Comparison of ENCODE assay signal across 8 cellular contexts in genomic region chr5:112709416-112709815, GRCh38. TPM values are rescaled to one million over a fixed set of nuclear protein-coding genes. Genes with fewer than 3 reads are reported as not detected.
DNase-seq lines count a peak whose midpoint lies in the region; ATAC-seq and TF ChIP-seq lines count a peak whose summit lies in the region.
"Had no signal": no experiment of that assay in that cellular context is flagged by ENCODE, and none has a peak within 500 bp of the region (broad histone marks: within the 10 kb centered on the region; RNA-seq: fewer than 3 reads in every experiment).

No MANE protein-coding gene starts in this region.

- BruUV-seq in Caco-2 (replicated peaks; lab: Mats Ljungman, UMichigan): no TSS peak

- H3K9me3 ChIP-seq in Caco-2 (no peaks in the 10 kb centered on the region), Karpas-422 (ENCODE audit: low read length) (no peaks in the 10 kb centered on the region), neuron (ENCODE audit: low read length) (no peaks in the 10 kb centered on the region), SJCRH30 (replicated peaks) (no peaks in the 10 kb centered on the region)

- H3K4me3 ChIP-seq in Caco-2 (ENCODE audit: low read depth, low read length) (no peak overlapping the region), Karpas-422 (ENCODE audit: low read length) (peak overlapping the region; percentile 76), dorsolateral prefrontal cortex (peak overlapping the region in 57 of 59 donors; percentile 2 to 100 (median 94)), neuron (ENCODE audit: low read length) (peak overlapping the region; percentile 76), SJCRH30 (no peak overlapping the region)

- H3K27me3 ChIP-seq in Caco-2 (replicated peaks; ENCODE audit: control insufficient read depth, insufficient read depth, low read length) (no peaks in the 10 kb centered on the region), Karpas-422 (ENCODE audit: low read length) (no peaks in the 10 kb centered on the region), dorsolateral prefrontal cortex (no peaks in the 10 kb centered on the region), neuron (ENCODE audit: insufficient read depth, low read length) (no peaks in the 10 kb centered on the region), SJCRH30 (no peaks in the 10 kb centered on the region)

- peak overlapping the region; percentile 74 for H3K4me2 ChIP-seq in Karpas-422 (ENCODE audit: low read depth, low read length, poor library complexity, severe bottlenecking)

- no peak overlapping the region for H2AFZ ChIP-seq in Karpas-422 (ENCODE audit: low read length)
- H2AFZ ChIP-seq in neuron (ENCODE audit: low read depth, low read length): no peak overlapping the region

- TF ChIP-seq POLR2A in GM18505 (IDR thresholded peaks at IDR 0.05; ENCODE audit: borderline replicate concordance, extremely low read depth, insufficient read depth, insufficient read length): no peak

- no peaks in the 10 kb centered on the region for H3K27me3 Mint-ChIP-seq in Caco-2 (ENCODE audit: insufficient read depth, unreplicated experiment)

- no peak for ATAC-seq in GM18505 (IDR thresholded peaks at IDR 0.05; ENCODE audit: unreplicated experiment)

- peak overlapping the region; percentile 93 for H3K9ac ChIP-seq in Karpas-422 (ENCODE audit: low read length)

- H3K9me2 ChIP-seq in Karpas-422 (replicated peaks; ENCODE audit: insufficient read depth, low read length): no peaks in the 10 kb centered on the region

- H3K4me1 Mint-ChIP-seq in Caco-2 (ENCODE audit: low read depth, unreplicated experiment): peaks cover 33% of the 10 kb centered on the region

- H3K27ac Mint-ChIP-seq in Caco-2 (ENCODE audit: unreplicated experiment): no peak overlapping the region

- H3K36me3 ChIP-seq in Caco-2 (ENCODE audit: control insufficient read depth, insufficient read depth, low read length) (no peaks in the 10 kb centered on the region), Karpas-422 (ENCODE audit: insufficient read depth, low read length) (peaks cover 28% of the 10 kb centered on the region), neuron (ENCODE audit: insufficient read depth, low read length) (peaks cover 5% of the 10 kb centered on the region), SJCRH30 (no peaks in the 10 kb centered on the region)

- no peaks in the 10 kb centered on the region for H3K9me3 Mint-ChIP-seq in Caco-2 (ENCODE audit: unreplicated experiment)

- DNase-seq in Caco-2: no peak
- no peak for DNase-seq in Karpas-422
- DNase-seq in dorsolateral prefrontal cortex: no peak
- DNase-seq in MV-4-11 (lab: John Stamatoyannopoulos, UW): no peak
- DNase-seq in SJCRH30: no peak
- DNase-seq: WERI-Rb-1 had no signal

- H3K36me3 Mint-ChIP-seq in Caco-2 (ENCODE audit: insufficient read depth, unreplicated experiment): peaks cover 16% of the 10 kb centered on the region

- intact Hi-C loops in Caco-2 (cut with micrococcal nuclease; ENCODE audit: unreplicated experiment): loop anchor here (5.0 to 10.0 kb wide), 4 partner anchors 38 to 258 kb away; partner anchors contain the start of genes REEP5 and SRP19
- intact Hi-C loops in dorsolateral prefrontal cortex (cut with DNase I): no loop called here

- TF ChIP-seq CTCF in Caco-2 (IDR thresholded peaks at IDR 0.05; ENCODE audit: insufficient read depth in 1 of 2, low read depth in 1 of 2, low read length in 1 of 2, severe bottlenecking in 1 of 2, unreplicated experiment in 1 of 2) (no peak), dorsolateral prefrontal cortex (IDR thresholded peaks at IDR 0.05 in 54 of 56, conservative IDR thresholded peaks at IDR 0.05 in 2 of 56; ENCODE audit: low read depth in 1 of 56, partially characterized antibody in 56 of 56) (no peak)

- H3K4me1 ChIP-seq in Caco-2 (peaks cover 20% of the 10 kb centered on the region), Karpas-422 (ENCODE audit: low read length) (peaks cover 54% of the 10 kb centered on the region), neuron (ENCODE audit: insufficient read depth, low read length) (peaks cover 4% of the 10 kb centered on the region), SJCRH30 (peaks cover 9% of the 10 kb centered on the region)

- H3K27ac ChIP-seq in Karpas-422 (ENCODE audit: low read length): peak overlapping the region; percentile 78
- H3K27ac ChIP-seq in dorsolateral prefrontal cortex: peak overlapping the region in 11 of 59 donors; percentile 1 to 98 (median 43)
- no peak overlapping the region for H3K27ac ChIP-seq in SJCRH30
- H3K27ac ChIP-seq: WERI-Rb-1 had no signal

- peak overlapping the region; percentile 37 for H3K4me3 Mint-ChIP-seq in Caco-2 (ENCODE audit: unreplicated experiment)

- POLR2A ChIA-PET in Caco-2 (lab: Charles Lee): no interaction called here

- H3K79me2 ChIP-seq in Karpas-422 (ENCODE audit: low read length): peaks cover 70% of the 10 kb centered on the region

- 0 out of 2 replicates have a peak, but pooled peaks cover 8% of the 10 kb centered on the region for H4K20me1 ChIP-seq in Karpas-422 (ENCODE audit: insufficient read depth, low read depth, low read length)

- CTCF ChIA-PET in Caco-2 (lab: Charles Lee): no interaction called here

RNA-seq across cellular contexts. Expression of gene APC, which starts 28.3 kb away (rescaled TPM):
- 27.5 and 28.6 TPM in 2 replicates for total RNA-seq in Caco-2 (2022)
- total RNA-seq in Karpas-422 (2014; rRNA removed; shearing (Covaris generic); ENCODE audit: low replicate concordance): 76.8 and 103 TPM in 2 replicates
- total RNA-seq in dorsolateral prefrontal cortex: 100 to 1,000 TPM; 149 to 320 (median 208) TPM
- 35.9 and 39.6 TPM in 2 replicates for total RNA-seq in SJCRH30 (2014; rRNA removed; shearing (Covaris generic))

Comparison
In these comparisons a context has a peak if more than half of its experiments do, and no peak if none do; other contexts are left out.
1. H3K4me3 ChIP-seq: peak in Karpas-422 (single experiment), dorsolateral prefrontal cortex (57 of 59) and neuron (single experiment); none in Caco-2 (single experiment) and SJCRH30 (single experiment).